Comparison of ENCODE assay signal across 2 cellular contexts in genomic region chr14:50303744-50304471, GRCh38.
TF ChIP-seq lines count a peak whose summit lies in the region.

No MANE protein-coding gene starts in this region.

TF ChIP-seq in K562, 482 proteins besides CTCF, POLR2A, EP300 and RAD21 (continued from another document):
- TF ChIP-seq IRF9 (tag; IDR thresholded peaks at IDR 0.05) (0 out of 2 replicates have a peak, but pooled peaks have one; percentile 65), THRAP3 (IDR thresholded peaks at IDR 0.05; ENCODE audit: borderline replicate concordance) (no peak), SMAD1 (IDR thresholded peaks at IDR 0.05; ENCODE audit: low read depth, low read length, partially characterized antibody) (peak; percentile 52), CC2D1A (IDR thresholded peaks at IDR 0.05) (0 out of 2 replicates have a peak, but pooled peaks have one; percentile 12), PKNOX1 (IDR thresholded peaks at IDR 0.05) (no peak)
TF ChIP-seq in K562: peak in this region for 35.

TF ChIP-seq in HepG2, 621 proteins besides CTCF, POLR2A, EP300 and RAD21 (continued from another document and continues in another):
- TF ChIP-seq E2F2 (CRISPR knock-in tag; IDR thresholded peaks at IDR 0.05; ENCODE audit: borderline replicate concordance), result no peak
- no peak for TF ChIP-seq EZH2 (conservative IDR thresholded peaks at IDR 0.05; ENCODE audit: low read depth, low read length)
- TF ChIP-seq ZNF839 (CRISPR knock-in tag; IDR thresholded peaks at IDR 0.05; ENCODE audit: borderline replicate concordance), result no peak
- TF ChIP-seq GATA4 (IDR thresholded peaks at IDR 0.05; ENCODE audit: borderline replicate concordance, low read depth), result no peak; the same call in 1 of the 2 replicates
- TF ChIP-seq ATF7-NPFF (CRISPR knock-in tag; IDR thresholded peaks at IDR 0.05; ENCODE audit: low read depth), result 0 out of 2 replicates have a peak, but pooled peaks have one; percentile 15
- no peak for TF ChIP-seq RBM39 (IDR thresholded peaks at IDR 0.05; ENCODE audit: low read depth, low read length, poor library complexity, severe bottlenecking)
- TF ChIP-seq PTBP1 (IDR thresholded peaks at IDR 0.05; ENCODE audit: low read depth, low read length, poor library complexity, severe bottlenecking), result no peak
- peak; percentile 52; the same call in 1 of the 2 replicates for TF ChIP-seq ZMYM2 (CRISPR knock-in tag; IDR thresholded peaks at IDR 0.05)
- no peak for TF ChIP-seq HNRNPK (IDR thresholded peaks at IDR 0.05; ENCODE audit: low read depth, low read length, poor library complexity, severe bottlenecking)
- no peak for TF ChIP-seq ZFP36 (IDR thresholded peaks at IDR 0.05; ENCODE audit: borderline replicate concordance, low read depth, low read length, partially characterized antibody)
- no peak for TF ChIP-seq ZNF326 (CRISPR knock-in tag; IDR thresholded peaks at IDR 0.05; ENCODE audit: borderline replicate concordance)
- no peak for TF ChIP-seq KLF9 (CRISPR knock-in tag; IDR thresholded peaks at IDR 0.05; ENCODE audit: low read depth)
- TF ChIP-seq ZNF274 (CRISPR knock-in tag; IDR thresholded peaks at IDR 0.05), result no peak
- TF ChIP-seq ZNF567 (CRISPR knock-in tag; IDR thresholded peaks at IDR 0.05; ENCODE audit: borderline replicate concordance), result no peak
- no peak for TF ChIP-seq ZNF18 (CRISPR knock-in tag; IDR thresholded peaks at IDR 0.05; ENCODE audit: insufficient replicate concordance)
- 0 out of 2 replicates have a peak, but pooled peaks have one; percentile 58 for TF ChIP-seq ZBTB43 (CRISPR knock-in tag; conservative IDR thresholded peaks at IDR 0.05)
- TF ChIP-seq ELK4 (CRISPR knock-in tag; IDR thresholded peaks at IDR 0.05; ENCODE audit: borderline replicate concordance), result no peak
- TF ChIP-seq BRF2 (CRISPR knock-in tag; IDR thresholded peaks at IDR 0.05), result no peak
- no peak for TF ChIP-seq ZNF44 (CRISPR knock-in tag; IDR thresholded peaks at IDR 0.05)
- TF ChIP-seq HMGA1 (CRISPR knock-in tag; conservative IDR thresholded peaks at IDR 0.05), result no peak
- TF ChIP-seq ZMYM4 (CRISPR knock-in tag; IDR thresholded peaks at IDR 0.05), result peak; percentile 86
- peak; percentile 34 for TF ChIP-seq ATF7 (IDR thresholded peaks at IDR 0.05)
- no peak for TF ChIP-seq ATF7 (CRISPR knock-in tag; IDR thresholded peaks at IDR 0.05)
- no peak; the same call in 1 of the 2 replicates for TF ChIP-seq SMC3 (IDR thresholded peaks at IDR 0.05; ENCODE audit: low read length)
- no peak for TF ChIP-seq KDM5B (CRISPR knock-in tag; IDR thresholded peaks at IDR 0.05; ENCODE audit: borderline replicate concordance)
- no peak for TF ChIP-seq ZBTB39 (CRISPR knock-in tag; IDR thresholded peaks at IDR 0.05)
- TF ChIP-seq ZNF225 (CRISPR knock-in tag; IDR thresholded peaks at IDR 0.05), result no peak
- TF ChIP-seq THAP7 (CRISPR knock-in tag; IDR thresholded peaks at IDR 0.05), result no peak
- no peak for TF ChIP-seq ZBTB7B (CRISPR knock-in tag; IDR thresholded peaks at IDR 0.05)
- TF ChIP-seq ZNF670 (CRISPR knock-in tag; IDR thresholded peaks at IDR 0.05; ENCODE audit: borderline replicate concordance), result no peak
- no peak for TF ChIP-seq TMF1 (CRISPR knock-in tag; IDR thresholded peaks at IDR 0.05; ENCODE audit: low read depth)
- TF ChIP-seq RFX1 (IDR thresholded peaks at IDR 0.05), result no peak
- TF ChIP-seq HMG20B (CRISPR knock-in tag; conservative IDR thresholded peaks at IDR 0.05), result peak; percentile 64; the same call in 1 of the 2 replicates
- TF ChIP-seq ZNF564 (CRISPR knock-in tag; IDR thresholded peaks at IDR 0.05), result no peak
- peak; percentile 83 for TF ChIP-seq TEAD3 (CRISPR knock-in tag; optimal IDR thresholded peaks at IDR 0.05; ENCODE audit: borderline replicate concordance)
- no peak for TF ChIP-seq ETV6 (CRISPR knock-in tag; conservative IDR thresholded peaks at IDR 0.05)
- TF ChIP-seq RFXAP (CRISPR knock-in tag; IDR thresholded peaks at IDR 0.05; ENCODE audit: borderline replicate concordance), result peak; percentile 84
- TF ChIP-seq ETS1 (CRISPR knock-in tag; IDR thresholded peaks at IDR 0.05), result no peak
- TF ChIP-seq RNF219 (CRISPR knock-in tag; IDR thresholded peaks at IDR 0.05), result no peak
- TF ChIP-seq TFDP2 (CRISPR knock-in tag; IDR thresholded peaks at IDR 0.05), result no peak
- TF ChIP-seq ZNF20 (CRISPR knock-in tag; IDR thresholded peaks at IDR 0.05), result no peak
- no peak for TF ChIP-seq MAF1 (CRISPR knock-in tag; IDR thresholded peaks at IDR 0.05; ENCODE audit: borderline replicate concordance)
- TF ChIP-seq ZBTB8A (CRISPR knock-in tag; IDR thresholded peaks at IDR 0.05; ENCODE audit: borderline replicate concordance, low read depth), result no peak
